Comparison of ENCODE assay signal across 1 cellular context in the genomic region with DNA sequence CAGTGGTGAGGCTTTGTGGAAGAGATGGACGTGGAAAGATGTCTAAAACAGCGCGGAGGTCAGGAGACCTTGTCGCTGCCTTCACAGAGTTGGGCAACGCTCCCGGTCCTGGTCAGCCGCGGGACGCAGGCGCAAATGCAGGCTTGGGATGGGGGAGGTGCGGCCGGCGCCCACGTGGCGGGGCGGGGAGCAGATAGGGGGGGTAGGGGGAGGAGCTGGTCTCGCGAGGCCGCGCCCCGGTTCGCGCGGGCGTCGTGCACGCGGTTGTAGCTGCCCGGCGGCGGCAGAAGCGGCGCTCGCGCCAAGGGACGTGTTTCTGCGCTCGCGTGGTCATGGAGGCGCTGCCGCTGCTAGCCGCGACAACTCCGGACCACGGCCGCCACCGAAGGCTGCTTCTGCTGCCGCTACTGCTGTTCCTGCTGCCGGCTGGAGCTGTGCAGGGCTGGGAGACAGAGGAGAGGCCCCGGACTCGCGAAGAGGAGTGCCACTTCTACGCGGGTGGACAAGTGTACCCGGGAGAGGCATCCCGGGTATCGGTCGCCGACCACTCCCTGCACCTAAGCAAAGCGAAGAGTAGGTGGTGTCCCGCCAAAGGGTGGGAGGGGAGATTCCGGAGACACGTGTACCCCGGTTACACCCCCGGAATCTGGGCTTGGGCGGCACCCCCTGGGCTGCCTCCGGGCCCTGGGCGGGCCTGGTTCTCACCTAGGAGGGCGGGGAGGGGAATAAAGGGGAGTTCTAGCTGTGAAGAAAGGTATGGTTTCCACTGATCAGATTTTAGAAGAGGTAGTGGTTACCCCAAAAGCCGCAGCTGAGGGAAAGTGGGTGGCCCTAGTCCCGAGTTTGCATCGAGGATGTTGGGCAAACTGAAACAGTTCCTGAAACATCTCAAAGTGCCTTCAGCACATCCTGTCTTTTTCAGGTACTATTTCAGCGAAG.
A peak's percentile ranks its signal among the peaks of the same experiment; 100 is the strongest.
TF ChIP-seq lines count a peak whose summit lies in the region.

PRDX4 (plus strand) TSS at position 255 of the 939 bp plus-strand sequence; CDS start at position 333, 78 bp downstream.

TF ChIP-seq in K562, 482 proteins besides CTCF, POLR2A, EP300 and RAD21 (continued from another document and continues in another):
- TF ChIP-seq, protein P1, sequence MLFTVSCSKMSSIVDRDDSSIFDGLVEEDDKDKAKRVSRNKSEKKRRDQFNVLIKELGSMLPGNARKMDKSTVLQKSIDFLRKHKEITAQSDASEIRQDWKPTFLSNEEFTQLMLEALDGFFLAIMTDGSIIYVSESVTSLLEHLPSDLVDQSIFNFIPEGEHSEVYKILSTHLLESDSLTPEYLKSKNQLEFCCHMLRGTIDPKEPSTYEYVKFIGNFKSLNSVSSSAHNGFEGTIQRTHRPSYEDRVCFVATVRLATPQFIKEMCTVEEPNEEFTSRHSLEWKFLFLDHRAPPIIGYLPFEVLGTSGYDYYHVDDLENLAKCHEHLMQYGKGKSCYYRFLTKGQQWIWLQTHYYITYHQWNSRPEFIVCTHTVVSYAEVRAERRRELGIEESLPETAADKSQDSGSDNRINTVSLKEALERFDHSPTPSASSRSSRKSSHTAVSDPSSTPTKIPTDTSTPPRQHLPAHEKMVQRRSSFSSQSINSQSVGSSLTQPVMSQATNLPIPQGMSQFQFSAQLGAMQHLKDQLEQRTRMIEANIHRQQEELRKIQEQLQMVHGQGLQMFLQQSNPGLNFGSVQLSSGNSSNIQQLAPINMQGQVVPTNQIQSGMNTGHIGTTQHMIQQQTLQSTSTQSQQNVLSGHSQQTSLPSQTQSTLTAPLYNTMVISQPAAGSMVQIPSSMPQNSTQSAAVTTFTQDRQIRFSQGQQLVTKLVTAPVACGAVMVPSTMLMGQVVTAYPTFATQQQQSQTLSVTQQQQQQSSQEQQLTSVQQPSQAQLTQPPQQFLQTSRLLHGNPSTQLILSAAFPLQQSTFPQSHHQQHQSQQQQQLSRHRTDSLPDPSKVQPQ (CRISPR knock-in tag; IDR thresholded peaks at IDR 0.05; ENCODE audit: borderline replicate concordance): no peak
- TF ChIP-seq PRMT5 (CRISPR knock-in tag; IDR thresholded peaks at IDR 0.05) (no peak), NFIX (CRISPR knock-in tag; IDR thresholded peaks at IDR 0.05; ENCODE audit: low read depth) (no peak), HDAC8 (tag; IDR thresholded peaks at IDR 0.05) (no peak), ZKSCAN8 (CRISPR knock-in tag; IDR thresholded peaks at IDR 0.05) (no peak), HOMEZ (CRISPR knock-in tag; IDR thresholded peaks at IDR 0.05) (no peak), GATAD2A (IDR thresholded peaks at IDR 0.05) (no peak), PHB2 (IDR thresholded peaks at IDR 0.05; ENCODE audit: low read depth) (no peak), TBL1XR1 (IDR thresholded peaks at IDR 0.05; ENCODE audit: low read length in 2 of 2) (no peak), CBX5 (IDR thresholded peaks at IDR 0.05; ENCODE audit: borderline replicate concordance, low read depth) (no peak), MNT (conservative IDR thresholded peaks at IDR 0.05) (peak; percentile 91 to 96), SFPQ (IDR thresholded peaks at IDR 0.05; ENCODE audit: low read depth, low read length) (no peak), CAMTA2 (CRISPR knock-in tag; conservative IDR thresholded peaks at IDR 0.05) (no peak), MCM7 (IDR thresholded peaks at IDR 0.05) (no peak), ZNF644 (tag; IDR thresholded peaks at IDR 0.05; ENCODE audit: low read depth) (no peak), FOXJ2 (tag; IDR thresholded peaks at IDR 0.05) (no peak), ADNP (tag; IDR thresholded peaks at IDR 0.05) (no peak), POLR2G (IDR thresholded peaks at IDR 0.05; ENCODE audit: low read depth, low read length) (peak; percentile 96), ATF1 (CRISPR knock-in tag; IDR thresholded peaks at IDR 0.05) (no peak), ATF1 (tag; IDR thresholded peaks at IDR 0.05) (peak; percentile 31; the same call in 1 of the 2 replicates), ZNF436 (CRISPR knock-in tag; IDR thresholded peaks at IDR 0.05) (no peak), RB1 (IDR thresholded peaks at IDR 0.05; ENCODE audit: low read depth) (peak; percentile 63), ZBTB9 (CRISPR knock-in tag; IDR thresholded peaks at IDR 0.05) (no peak), HLTF (IDR thresholded peaks at IDR 0.05) (no peak), ZNF165 (CRISPR knock-in tag; IDR thresholded peaks at IDR 0.05; ENCODE audit: borderline replicate concordance) (no peak), TEAD4 (IDR thresholded peaks at IDR 0.05; ENCODE audit: low read length) (no peak), TEAD4 (CRISPR knock-in tag; IDR thresholded peaks at IDR 0.05; ENCODE audit: borderline replicate concordance) (no peak), FOXK2 (conservative IDR thresholded peaks at IDR 0.05 in 1 of 2, IDR thresholded peaks at IDR 0.05 in 1 of 2; ENCODE audit: low read depth in 2 of 2) (no peak), HDAC3 (IDR thresholded peaks at IDR 0.05; ENCODE audit: borderline replicate concordance, partially characterized antibody) (no peak), SLC30A9 (CRISPR knock-in tag; IDR thresholded peaks at IDR 0.05) (no peak), SIN3B (IDR thresholded peaks at IDR 0.05; ENCODE audit: low read depth) (no peak), HDAC2 (IDR thresholded peaks at IDR 0.05) (0 out of 2 replicates have a peak, but pooled peaks have one; percentile 36), CHD2 (IDR thresholded peaks at IDR 0.05; ENCODE audit: low read depth, low read length) (peak; percentile 94), ARHGAP35 (IDR thresholded peaks at IDR 0.05; ENCODE audit: partially characterized antibody) (no peak), RBM15 (IDR thresholded peaks at IDR 0.05; ENCODE audit: insufficient read depth, low read length) (no peak), ZNF354B (CRISPR knock-in tag; IDR thresholded peaks at IDR 0.05) (no peak), MAZ (CRISPR knock-in tag; conservative IDR thresholded peaks at IDR 0.05 in 1 of 2, IDR thresholded peaks at IDR 0.05 in 1 of 2) (no peak; a peak in 1 of 4 replicates), ZC3H8 (IDR thresholded peaks at IDR 0.05) (no peak), ZNF586 (CRISPR knock-in tag; conservative IDR thresholded peaks at IDR 0.05) (no peak), U2AF1 (optimal IDR thresholded peaks at IDR 0.05; ENCODE audit: low read depth, low read length) (no peak), WHSC1 (IDR thresholded peaks at IDR 0.05; ENCODE audit: low read length) (no peak), NRF1 (conservative IDR thresholded peaks at IDR 0.05 in 1 of 2, IDR thresholded peaks at IDR 0.05 in 1 of 2) (peak; percentile 86 to 88), TCFL5 (CRISPR knock-in tag; conservative IDR thresholded peaks at IDR 0.05) (no peak), TGIF2 (CRISPR knock-in tag; IDR thresholded peaks at IDR 0.05) (no peak), HOXB6 (CRISPR knock-in tag; IDR thresholded peaks at IDR 0.05; ENCODE audit: borderline replicate concordance) (no peak), RUNX1 (IDR thresholded peaks at IDR 0.05; ENCODE audit: low read depth) (no peak), ZNF174 (CRISPR knock-in tag; IDR thresholded peaks at IDR 0.05) (no peak), ZNF384 (IDR thresholded peaks at IDR 0.05; ENCODE audit: low read depth, low read length) (no peak), MEIS2 (IDR thresholded peaks at IDR 0.05; ENCODE audit: partially characterized antibody) (peak; percentile 15), GTF3C2 (IDR thresholded peaks at IDR 0.05; ENCODE audit: borderline replicate concordance, extremely low read depth, insufficient read length) (no peak), TCF3 (CRISPR knock-in tag; IDR thresholded peaks at IDR 0.05) (no peak)
- TF ChIP-seq, protein P2, sequence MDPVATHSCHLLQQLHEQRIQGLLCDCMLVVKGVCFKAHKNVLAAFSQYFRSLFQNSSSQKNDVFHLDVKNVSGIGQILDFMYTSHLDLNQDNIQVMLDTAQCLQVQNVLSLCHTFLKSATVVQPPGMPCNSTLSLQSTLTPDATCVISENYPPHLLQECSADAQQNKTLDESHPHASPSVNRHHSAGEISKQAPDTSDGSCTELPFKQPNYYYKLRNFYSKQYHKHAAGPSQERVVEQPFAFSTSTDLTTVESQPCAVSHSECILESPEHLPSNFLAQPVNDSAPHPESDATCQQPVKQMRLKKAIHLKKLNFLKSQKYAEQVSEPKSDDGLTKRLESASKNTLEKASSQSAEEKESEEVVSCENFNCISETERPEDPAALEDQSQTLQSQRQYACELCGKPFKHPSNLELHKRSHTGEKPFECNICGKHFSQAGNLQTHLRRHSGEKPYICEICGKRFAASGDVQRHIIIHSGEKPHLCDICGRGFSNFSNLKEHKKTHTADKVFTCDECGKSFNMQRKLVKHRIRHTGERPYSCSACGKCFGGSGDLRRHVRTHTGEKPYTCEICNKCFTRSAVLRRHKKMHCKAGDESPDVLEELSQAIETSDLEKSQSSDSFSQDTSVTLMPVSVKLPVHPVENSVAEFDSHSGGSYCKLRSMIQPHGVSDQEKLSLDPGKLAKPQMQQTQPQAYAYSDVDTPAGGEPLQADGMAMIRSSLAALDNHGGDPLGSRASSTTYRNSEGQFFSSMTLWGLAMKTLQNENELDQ (CRISPR knock-in tag; IDR thresholded peaks at IDR 0.05; ENCODE audit: borderline replicate concordance): no peak
- TF ChIP-seq, protein P3, sequence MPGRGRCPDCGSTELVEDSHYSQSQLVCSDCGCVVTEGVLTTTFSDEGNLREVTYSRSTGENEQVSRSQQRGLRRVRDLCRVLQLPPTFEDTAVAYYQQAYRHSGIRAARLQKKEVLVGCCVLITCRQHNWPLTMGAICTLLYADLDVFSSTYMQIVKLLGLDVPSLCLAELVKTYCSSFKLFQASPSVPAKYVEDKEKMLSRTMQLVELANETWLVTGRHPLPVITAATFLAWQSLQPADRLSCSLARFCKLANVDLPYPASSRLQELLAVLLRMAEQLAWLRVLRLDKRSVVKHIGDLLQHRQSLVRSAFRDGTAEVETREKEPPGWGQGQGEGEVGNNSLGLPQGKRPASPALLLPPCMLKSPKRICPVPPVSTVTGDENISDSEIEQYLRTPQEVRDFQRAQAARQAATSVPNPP (IDR thresholded peaks at IDR 0.05; ENCODE audit: borderline replicate concordance, insufficient read depth, insufficient read length): no peak
